ENCODE assay signal across 1 cellular context in the genomic region with DNA sequence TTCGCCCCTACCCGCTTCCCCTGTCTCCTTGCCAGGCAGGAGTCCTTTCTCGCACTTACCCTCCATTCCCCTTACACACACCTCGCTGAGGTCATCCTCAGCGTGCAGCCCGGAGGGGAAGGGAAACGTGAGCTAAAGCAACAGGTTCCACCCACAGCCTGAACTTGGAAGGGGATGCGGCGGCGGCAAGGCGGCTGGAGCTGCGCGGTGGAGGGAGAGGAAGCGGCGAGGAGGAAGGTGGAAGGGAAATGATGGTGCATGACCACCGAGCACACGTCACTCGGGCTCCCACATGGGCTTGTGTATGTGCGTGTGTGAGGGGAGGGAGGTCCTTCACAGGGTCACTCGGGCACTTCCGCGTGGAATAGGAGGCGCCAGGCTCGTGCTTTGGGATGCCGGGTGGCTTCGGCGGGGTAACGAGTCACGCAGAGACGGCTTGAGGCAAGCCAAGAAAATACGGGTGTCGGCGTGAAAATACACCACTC.
TF ChIP-seq lines count a peak whose summit lies in the region.

No MANE protein-coding gene starts in this region.

TF ChIP-seq in H1, 55 proteins besides CTCF, POLR2A, EP300 and RAD21 (continued from another document):
- TF ChIP-seq CTBP2 (IDR thresholded peaks at IDR 0.05; ENCODE audit: borderline replicate concordance, insufficient read depth, insufficient read length, low read length) (peak; percentile 19), SIRT6 (IDR thresholded peaks at IDR 0.05; ENCODE audit: low read length) (no peak), SRF (IDR thresholded peaks at IDR 0.05; ENCODE audit: low read depth, low read length) (no peak), HDAC6 (IDR thresholded peaks at IDR 0.05; ENCODE audit: low read depth, low read length) (no peak), RNF2 (IDR thresholded peaks at IDR 0.05; ENCODE audit: borderline replicate concordance, low read depth, low read length, missing control alignments, poor library complexity, severe bottlenecking) (no peak), KDM4A (IDR thresholded peaks at IDR 0.05; ENCODE audit: low read depth, low read length, severe bottlenecking) (peak; percentile 99), PHF8 (conservative IDR thresholded peaks at IDR 0.05; ENCODE audit: low read depth, low read length) (no peak), GABPA (IDR thresholded peaks at IDR 0.05; ENCODE audit: borderline replicate concordance, insufficient read depth, low read length) (no peak), JUND (IDR thresholded peaks at IDR 0.05; ENCODE audit: low read length) (peak; percentile 44; the same call in 1 of the 2 replicates), CBX5 (IDR thresholded peaks at IDR 0.05; ENCODE audit: low read depth, low read length) (no peak), FOSL1 (IDR thresholded peaks at IDR 0.05; ENCODE audit: insufficient read depth, low read depth, low read length) (no peak), CHD1 (IDR thresholded peaks at IDR 0.05; ENCODE audit: low read depth, low read length) (no peak), BRCA1 (IDR thresholded peaks at IDR 0.05; ENCODE audit: low read depth, low read length) (no peak), SUZ12 (IDR thresholded peaks at IDR 0.05; ENCODE audit: low read length) (peak; percentile 26; the same call in 1 of the 2 replicates), TAF1 (IDR thresholded peaks at IDR 0.05; ENCODE audit: low read depth, low read length) (no peak), CBX8 (IDR thresholded peaks at IDR 0.05; ENCODE audit: borderline replicate concordance, low read depth, low read length) (no peak), NANOG (IDR thresholded peaks at IDR 0.05; ENCODE audit: insufficient read depth, low read depth, low read length, poor library complexity, severe bottlenecking) (no peak), MAFK (IDR thresholded peaks at IDR 0.05; ENCODE audit: low read depth, low read length) (no peak), EGR1 (IDR thresholded peaks at IDR 0.05; ENCODE audit: borderline replicate concordance, low read depth, low read length) (no peak), ATF2 (IDR thresholded peaks at IDR 0.05; ENCODE audit: low read length) (peak; percentile 19; the same call in 1 of the 2 replicates), EZH2 (IDR thresholded peaks at IDR 0.05; ENCODE audit: low read depth, low read length, severe bottlenecking) (no peak), TBP (IDR thresholded peaks at IDR 0.05; ENCODE audit: low read depth, low read length) (peak; percentile 30; the same call in 1 of the 2 replicates), HDAC2 (IDR thresholded peaks at IDR 0.05; ENCODE audit: borderline replicate concordance in 1 of 2, low read depth in 2 of 2, low read length in 2 of 2) (peak in 1 of 2 experiments; percentile 84; a peak in 1 of 4 replicates), CHD7 (IDR thresholded peaks at IDR 0.05; ENCODE audit: insufficient replicate concordance, low read length) (no peak), KDM5A (IDR thresholded peaks at IDR 0.05; ENCODE audit: low read length) (no peak), SP2 (IDR thresholded peaks at IDR 0.05; ENCODE audit: low read length) (no peak), SAP30 (IDR thresholded peaks at IDR 0.05; ENCODE audit: insufficient read depth, insufficient replicate concordance, low read length) (no peak), POU5F1 (IDR thresholded peaks at IDR 0.05; ENCODE audit: low read depth, low read length) (no peak), POLR2AphosphoS5 (IDR thresholded peaks at IDR 0.05; ENCODE audit: low read depth, low read length) (no peak; the same call in 1 of the 2 replicates), CREB1 (IDR thresholded peaks at IDR 0.05) (peak; percentile 28), BCL11A (IDR thresholded peaks at IDR 0.05; ENCODE audit: low read depth in 2 of 2, low read length in 2 of 2) (no peak), RFX5 (IDR thresholded peaks at IDR 0.05; ENCODE audit: borderline replicate concordance, low read depth, low read length) (no peak), JUN (IDR thresholded peaks at IDR 0.05; ENCODE audit: low read depth, low read length) (no peak), CEBPB (IDR thresholded peaks at IDR 0.05; ENCODE audit: low read depth, low read length) (no peak), SP1 (IDR thresholded peaks at IDR 0.05; ENCODE audit: low read depth, low read length) (no peak), NRF1 (IDR thresholded peaks at IDR 0.05; ENCODE audit: low read depth, low read length) (no peak), GTF2F1 (IDR thresholded peaks at IDR 0.05; ENCODE audit: borderline replicate concordance, low read depth, low read length) (no peak), TEAD4 (IDR thresholded peaks at IDR 0.05; ENCODE audit: low read depth, low read length) (no peak), SIX5 (IDR thresholded peaks at IDR 0.05; ENCODE audit: low read depth, low read length) (no peak), CHD2 (IDR thresholded peaks at IDR 0.05; ENCODE audit: low read length) (no peak), KDM1A (IDR thresholded peaks at IDR 0.05; ENCODE audit: borderline replicate concordance, low read length) (no peak), YY1 (IDR thresholded peaks at IDR 0.05; ENCODE audit: low read depth, low read length) (no peak), TCF12 (IDR thresholded peaks at IDR 0.05; ENCODE audit: low read depth, low read length) (no peak), BACH1 (IDR thresholded peaks at IDR 0.05; ENCODE audit: low read length) (peak; percentile 33; the same call in 1 of the 2 replicates), ASH2L (IDR thresholded peaks at IDR 0.05; ENCODE audit: low read length) (peak; percentile 78), RBBP5 (IDR thresholded peaks at IDR 0.05; ENCODE audit: borderline replicate concordance, low read depth, low read length) (no peak), ZNF274 (IDR thresholded peaks at IDR 0.05; ENCODE audit: borderline replicate concordance, extremely low read depth, low read length) (no peak), MAX (IDR thresholded peaks at IDR 0.05) (peak; percentile 50; the same call in 1 of the 2 replicates)
- TF ChIP-seq, protein P1, sequence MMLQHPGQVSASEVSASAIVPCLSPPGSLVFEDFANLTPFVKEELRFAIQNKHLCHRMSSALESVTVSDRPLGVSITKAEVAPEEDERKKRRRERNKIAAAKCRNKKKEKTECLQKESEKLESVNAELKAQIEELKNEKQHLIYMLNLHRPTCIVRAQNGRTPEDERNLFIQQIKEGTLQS (IDR thresholded peaks at IDR 0.05; ENCODE audit: insufficient read depth, low read depth, low read length), result no peak
- TF ChIP-seq, protein P2, sequence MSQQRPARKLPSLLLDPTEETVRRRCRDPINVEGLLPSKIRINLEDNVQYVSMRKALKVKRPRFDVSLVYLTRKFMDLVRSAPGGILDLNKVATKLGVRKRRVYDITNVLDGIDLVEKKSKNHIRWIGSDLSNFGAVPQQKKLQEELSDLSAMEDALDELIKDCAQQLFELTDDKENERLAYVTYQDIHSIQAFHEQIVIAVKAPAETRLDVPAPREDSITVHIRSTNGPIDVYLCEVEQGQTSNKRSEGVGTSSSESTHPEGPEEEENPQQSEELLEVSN (IDR thresholded peaks at IDR 0.05), result no peak
TF ChIP-seq in H1: peak in this region for 12.
